ENCODE assay signal across 1 cellular context in the genomic region with DNA sequence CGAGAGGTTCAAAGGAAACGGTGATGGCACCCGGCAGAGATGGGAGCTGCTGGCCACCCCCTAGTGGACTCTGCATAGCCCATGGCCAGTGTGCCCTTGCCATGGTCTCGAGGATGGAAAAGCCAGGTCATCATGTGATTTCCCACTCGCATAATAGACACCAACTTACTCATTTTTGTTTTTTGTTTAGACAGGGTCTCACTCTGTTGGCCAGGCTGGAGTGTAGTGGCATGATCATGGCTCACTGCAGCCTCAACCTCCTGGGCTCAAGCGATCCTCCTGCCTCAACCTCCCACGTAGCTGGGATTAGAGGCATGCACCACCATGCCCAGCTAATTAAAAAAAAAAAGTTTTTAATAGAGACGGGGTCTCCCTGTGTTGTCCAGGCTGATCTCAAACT.
TF ChIP-seq lines count a peak whose summit lies in the region.

No MANE protein-coding gene starts in this region.

TF ChIP-seq in IMR-90, 13 proteins besides CTCF, POLR2A, EP300 and RAD21 (continued from another document):
- no peak for TF ChIP-seq USF2 (IDR thresholded peaks at IDR 0.05; ENCODE audit: low read depth, low read length)
- TF ChIP-seq MAZ (IDR thresholded peaks at IDR 0.05; ENCODE audit: borderline replicate concordance, low read depth, low read length) = no peak
- no peak for TF ChIP-seq MXI1 (IDR thresholded peaks at IDR 0.05; ENCODE audit: borderline replicate concordance, low read depth, low read length)
- TF ChIP-seq BHLHE40 (IDR thresholded peaks at IDR 0.05; ENCODE audit: low read depth, low read length) = no peak
- no peak for TF ChIP-seq FOS (IDR thresholded peaks at IDR 0.05; ENCODE audit: low read depth, low read length)
- TF ChIP-seq SMC3 (IDR thresholded peaks at IDR 0.05; ENCODE audit: low read depth, low read length) = no peak
- no peak for TF ChIP-seq NFE2L2 (IDR thresholded peaks at IDR 0.05; ENCODE audit: low read depth, low read length)
- no peak for TF ChIP-seq CEBPB (IDR thresholded peaks at IDR 0.05; ENCODE audit: low read depth, low read length)
